ENCODE assay signal across 24 cellular contexts in genomic region chr6:110653381-110653780, GRCh38.
A peak's percentile ranks its signal among the peaks of the same experiment; 100 is the strongest.
DNase-seq lines count a peak whose midpoint lies in the region; ATAC-seq and TF ChIP-seq lines count a peak whose summit lies in the region.
"Had no signal": no experiment of that assay in that cellular context is flagged by ENCODE, and none has a peak within 500 bp of the region (broad histone marks: within the 10 kb centered on the region; RNA-seq: fewer than 3 reads in every experiment).

No MANE protein-coding gene starts in this region.

- no TSS peak for BruUV-seq in PC-9 (replicated peaks; lab: Mats Ljungman, UMichigan)

- H3K27ac ChIP-seq in 22Rv1, result peak overlapping the region; percentile 100
- H3K27ac ChIP-seq in PC-9, result peak overlapping the region; percentile 52
- H3K27ac ChIP-seq: BLaER1 treated with 17β-estradiol and CSF1 and Interleukin-3, amounts not matched to agents 10 nM and 100 nM; body of pancreas; left ventricle myocardium inferior; tibial nerve had no signal

- no peaks in the 10 kb centered on the region for H3K9me3 ChIP-seq in PC-9 (ENCODE audit: insufficient read depth, low read depth)
- H3K9me3 ChIP-seq: BLaER1 treated with 17β-estradiol and CSF1 and Interleukin-3, amounts not matched to agents 10 nM and 100 nM; body of pancreas; Caco-2; left ventricle myocardium inferior; tibial nerve had no signal

- no peaks in the 10 kb centered on the region for H3K9me2 ChIP-seq in PC-9 (ENCODE audit: insufficient read depth)

- intact Hi-C loops in PC-9 (cut with micrococcal nuclease; ENCODE audit: unreplicated experiment), result no loop called here

- H3K27me3 ChIP-seq in PC-9 (ENCODE audit: insufficient read depth, low read depth), result no peaks in the 10 kb centered on the region
- H3K27me3 ChIP-seq: BLaER1 treated with 17β-estradiol and CSF1 and Interleukin-3, amounts not matched to agents 10 nM and 100 nM; body of pancreas; tibial nerve had no signal

- no peak overlapping the region for H3K4me2 ChIP-seq in PC-9
- H3K4me2 ChIP-seq: BLaER1 treated with 17β-estradiol and CSF1 and Interleukin-3, amounts not matched to agents 10 nM and 100 nM had no signal

- DNase-seq in Jurkat, Clone E6-1 (ENCODE audit: low read depth, low spot score), result peak; percentile 5
- no peak for DNase-seq in PC-9
- DNase-seq in midbrain (lab: John Stamatoyannopoulos, UW), result peak; percentile 36
- no peak for DNase-seq in nucleus accumbens (lab: John Stamatoyannopoulos, UW)
- no peak for DNase-seq in NCI-H1436 treated with DMSO at 0.1 percent for 48 hours (lab: John Stamatoyannopoulos, UW)
- DNase-seq: activated CD4-positive, CD25-positive, alpha-beta regulatory T cell; activated naive CD4-positive, alpha-beta T cell treated with Interleukin-2 at 50 U/mL for 16 hours; activated T-cell treated with anti-CD3 and anti-CD28 coated beads, Interleukin-2, amount 50 U/mL, for 72 hours; body of pancreas; Caco-2; EL; left ventricle myocardium inferior; MM.1S; naive thymus-derived CD4-positive, alpha-beta T cell; NCI-H187 treated with DMSO at 0.1 percent for 48 hours; NCI-H446 treated with DMSO at 0.1 percent for 48 hours; NK-92 treated with Interleukin-12 subunit alpha and Interleukin-12 subunit beta, amount 100 ng/mL, for 24 hours; occipital lobe; SIG-M5 had no signal

- H2AFZ ChIP-seq in PC-9, result no peak overlapping the region

- CTCF ChIA-PET in PC-9 (lab: Charles Lee), result no interaction called here

- no peaks in the 10 kb centered on the region for H4K20me1 ChIP-seq in PC-9 (ENCODE audit: insufficient read depth)
- H4K20me1 ChIP-seq: BLaER1 treated with 17β-estradiol and CSF1 and Interleukin-3, amounts not matched to agents 10 nM and 100 nM had no signal

- H3K36me3 ChIP-seq in PC-9 (ENCODE audit: low read depth), result no peaks in the 10 kb centered on the region
- H3K36me3 ChIP-seq: left ventricle myocardium inferior, tibial nerve had no signal

- peaks cover 43% of the 10 kb centered on the region for H3K4me1 ChIP-seq in PC-9 (replicated peaks; ENCODE audit: insufficient read depth)
- H3K4me1 ChIP-seq: BLaER1 treated with 17β-estradiol and CSF1 and Interleukin-3, amounts not matched to agents 10 nM and 100 nM had no signal

- ATAC-seq in GM19023 (IDR thresholded peaks at IDR 0.05; ENCODE audit: unreplicated experiment), result no peak
- ATAC-seq: activated T-cell treated with anti-CD3 and anti-CD28 coated beads, Interleukin-2, amount 50 U/mL, for 72 hours; body of pancreas; GM12878; naive thymus-derived CD4-positive, alpha-beta T cell had no signal

- POLR2A ChIA-PET in PC-9 (lab: Charles Lee; ENCODE audit: unreplicated experiment), result no interaction called here

- TF ChIP-seq CTCF in 22Rv1 (IDR thresholded peaks at IDR 0.05) (no peak), PC-9 (conservative IDR thresholded peaks at IDR 0.05) (no peak)

- H3K4me3 ChIP-seq in Jurkat, Clone E6-1 (ENCODE audit: low read length), result no peak overlapping the region
- no peak overlapping the region for H3K4me3 ChIP-seq in PC-9
- H3K4me3 ChIP-seq: BLaER1 treated with 17β-estradiol and CSF1 and Interleukin-3, amounts not matched to agents 10 nM and 100 nM; body of pancreas; GM12878; left ventricle myocardium inferior; tibial nerve had no signal

- no peaks in the 10 kb centered on the region for H3K79me2 ChIP-seq in PC-9 (ENCODE audit: low read depth)

- peaks cover 29% of the 10 kb centered on the region for H3F3A ChIP-seq in PC-9 (ENCODE audit: insufficient read depth, low read depth)

Comparison
In these comparisons a context has a peak if more than half of its experiments do, and no peak if none do; other contexts are left out.
1. DNase-seq: peak in Jurkat, Clone E6-1 (single experiment) and midbrain (single experiment); none in PC-9 (0 of 2), nucleus accumbens (0 of 56) and NCI-H1436 treated with DMSO at 0.1 percent for 48 hours (single experiment).